ENCODE assay signal across 1 cellular context in genomic region chr17:80031691-80032480, GRCh38.
TF ChIP-seq lines count a peak whose summit lies in the region.

No MANE protein-coding gene starts in this region.

TF ChIP-seq in HEK293, 187 proteins besides CTCF, POLR2A, EP300 and RAD21 (continued from another document):
- no peak for TF ChIP-seq ZNF692 (tag by site-specific recombination; IDR thresholded peaks at IDR 0.05)
- no peak for TF ChIP-seq HIC1 (tag by site-specific recombination; IDR thresholded peaks at IDR 0.05)
- no peak for TF ChIP-seq HOXC10 (CRISPR knock-in tag; IDR thresholded peaks at IDR 0.05)
TF ChIP-seq in HEK293: peak in this region for 1.
